17 cellular contexts compared by ENCODE assay signal in the genomic region with DNA sequence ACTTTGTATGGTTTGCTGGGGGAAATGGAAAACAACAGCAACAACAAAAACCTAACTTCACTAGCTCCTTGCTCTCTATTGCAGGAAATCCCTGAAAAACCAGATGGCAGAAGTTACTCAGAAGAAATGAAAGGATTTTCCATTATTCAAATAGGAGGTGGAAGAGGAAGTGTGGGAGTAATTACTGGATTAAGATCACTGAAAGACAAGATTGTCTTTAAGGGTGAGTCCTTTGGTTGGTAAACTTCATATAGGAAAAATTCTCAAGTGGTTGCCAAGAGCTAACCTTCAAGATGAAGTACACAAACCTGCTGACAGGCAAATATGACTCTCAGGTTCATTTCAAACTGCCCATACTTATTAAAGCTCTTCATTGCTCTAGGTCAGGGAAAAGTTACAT.
DNase-seq lines count a peak whose midpoint lies in the region; TF ChIP-seq lines count a peak whose summit lies in the region.
"Had no signal": no experiment of that assay in that cellular context is flagged by ENCODE, and none has a peak within 500 bp of the region (broad histone marks: within the 10 kb centered on the region; RNA-seq: fewer than 3 reads in every experiment).

No MANE protein-coding gene starts in this region.

- peaks cover 17% of the 10 kb centered on the region for H3K4me1 Mint-ChIP-seq in progenitor cell of endocrine pancreas (ENCODE audit: low read depth)

- no peak overlapping the region for H3K4me2 ChIP-seq in GM23248 (ENCODE audit: unreplicated experiment)
- no peak overlapping the region for H3K4me2 ChIP-seq in SU-DHL-6 (ENCODE audit: low read depth, low read length, poor library complexity, severe bottlenecking)

- H3K27me3 ChIP-seq in A673 (replicated peaks; ENCODE audit: insufficient read depth, low read depth, low read length, poor library complexity) (no peaks in the 10 kb centered on the region), GM23248 (replicated peaks; ENCODE audit: insufficient read depth) (no peaks in the 10 kb centered on the region), SU-DHL-6 (ENCODE audit: low read length) (no peaks in the 10 kb centered on the region)
- H3K27me3 ChIP-seq: BE2C had no signal

- no peak overlapping the region for H3K27ac Mint-ChIP-seq in progenitor cell of endocrine pancreas
- H3K27ac Mint-ChIP-seq: CD8-positive, alpha-beta T cell; H9 had no signal

- intact Hi-C loops in A673 (cut with micrococcal nuclease; ENCODE audit: unreplicated experiment) = loop anchor here (5.0 kb wide), 2 partner anchors 112 to 393 kb away; a partner anchor contains a TSS

- no peaks in the 10 kb centered on the region for H4K20me1 ChIP-seq in GM23248 (ENCODE audit: insufficient read depth)
- no peaks in the 10 kb centered on the region for H4K20me1 ChIP-seq in SU-DHL-6 (ENCODE audit: low read depth, low read length)

- no peaks in the 10 kb centered on the region for H3K9me2 ChIP-seq in GM23248 (ENCODE audit: insufficient read depth)
- H3K9me2 ChIP-seq in SU-DHL-6 (replicated peaks; ENCODE audit: insufficient read depth, low read length) = no peaks in the 10 kb centered on the region

- H3K36me3 ChIP-seq in A673 (ENCODE audit: insufficient read depth, low read length, poor library complexity, severe bottlenecking) (no peaks in the 10 kb centered on the region), GM23248 (ENCODE audit: low read depth) (no peaks in the 10 kb centered on the region), SU-DHL-6 (ENCODE audit: low read length) (no peaks in the 10 kb centered on the region)
- H3K36me3 ChIP-seq: BE2C had no signal

- peak; percentile 91 for DNase-seq in A673 (ENCODE audit: low spot score)
- DNase-seq in GM23248 = no peak
- peak; percentile 7 for DNase-seq in fibroblast of pulmonary artery (ENCODE audit: low read depth)
- DNase-seq in NCI-H146 (lab: John Stamatoyannopoulos, UW) = no peak
- DNase-seq in progenitor cell of endocrine pancreas (ENCODE audit: low spot score, unreplicated experiment) = no peak
- no peak for DNase-seq in activated CD4-positive, CD25-positive, alpha-beta regulatory T cell treated with anti-CD3 and anti-CD28 coated beads, Interleukin-2, amount 50 U/mL, for 72 hours
- no peak for DNase-seq in stimulated activated naive CD4-positive, alpha-beta T cell (lab: John Stamatoyannopoulos, UW)
- DNase-seq: BE2C; CD8-positive, alpha-beta T cell; H9; IMR-90; Kasumi-1; NCI-H1417 treated with DMSO at 0.1 percent for 48 hours; NCI-H2029 treated with DMSO at 0.1 percent for 48 hours; NCI-H2227 treated with DMSO at 0.1 percent for 48 hours; SHP77 treated with DMSO at 0.1 percent for 48 hours had no signal

- CTCF ChIA-PET in A673 (lab: Charles Lee) = no interaction called here

- no peaks in the 10 kb centered on the region for H3K27me3 Mint-ChIP-seq in progenitor cell of endocrine pancreas

- H2AFZ ChIP-seq in GM23248 (peak overlapping the region; percentile 33; the same call in 1 of the 2 replicates), SU-DHL-6 (ENCODE audit: low read depth, low read length, severe bottlenecking) (no peak overlapping the region)

- H3K27ac ChIP-seq in A673 (ENCODE audit: low read depth, low read length, poor library complexity, severe bottlenecking) (peak overlapping the region; percentile 58), GM23248 (no peak overlapping the region), SU-DHL-6 (ENCODE audit: low read depth, low read length) (peak overlapping the region; percentile 19; the same call in 1 of the 2 replicates)

- no peaks in the 10 kb centered on the region for H3K36me3 Mint-ChIP-seq in progenitor cell of endocrine pancreas (ENCODE audit: insufficient read depth)
- H3K36me3 Mint-ChIP-seq: CD8-positive, alpha-beta T cell had no signal

- no TSS peak for BruUV-seq in A673 (replicated peaks; lab: Mats Ljungman, UMichigan)

- POLR2A ChIA-PET in A673 (lab: Charles Lee; ENCODE audit: low non-redundant PET) = interaction anchor here (0.7 kb wide), 1 partner anchor 10 kb away, joined by 4 read pairs; no protein-coding TSS in a partner anchor

- H3K9me3 ChIP-seq in A673 (ENCODE audit: low read depth, low read length, poor library complexity, severe bottlenecking) (no peaks in the 10 kb centered on the region), GM23248 (ENCODE audit: low read depth) (no peaks in the 10 kb centered on the region), SU-DHL-6 (ENCODE audit: insufficient read depth, low read length) (no peaks in the 10 kb centered on the region)
- H3K9me3 ChIP-seq: BE2C had no signal

- in situ Hi-C loops in GM23248 (cut with MboI) = no loop called here

- H3F3A ChIP-seq in GM23248 (ENCODE audit: insufficient read depth) (peaks cover 19% of the 10 kb centered on the region), SU-DHL-6 (ENCODE audit: insufficient read depth) (no peaks in the 10 kb centered on the region)

- H3K9ac ChIP-seq in GM23248 (no peak overlapping the region), SU-DHL-6 (ENCODE audit: low read length) (no peak overlapping the region)

- H3K9me3 Mint-ChIP-seq in progenitor cell of endocrine pancreas (ENCODE audit: low read depth) = no peaks in the 10 kb centered on the region
- H3K9me3 Mint-ChIP-seq: CD8-positive, alpha-beta T cell; H9 had no signal

- no peak for TF ChIP-seq CTCF in A673 (conservative IDR thresholded peaks at IDR 0.05; ENCODE audit: low read depth, low read length)
- no peak for TF ChIP-seq CTCF in SU-DHL-6 (IDR thresholded peaks at IDR 0.05; ENCODE audit: insufficient read depth, low read length, poor library complexity, severe bottlenecking)
- TF ChIP-seq CTCF in fibroblast of pulmonary artery (IDR thresholded peaks at IDR 0.05; ENCODE audit: low read length, missing control alignments) = no peak
- TF ChIP-seq CTCF in progenitor cell of endocrine pancreas (IDR thresholded peaks at IDR 0.05; ENCODE audit: unreplicated experiment) = no peak

- no peaks in the 10 kb centered on the region for H3K79me2 ChIP-seq in GM23248 (ENCODE audit: insufficient read depth)
- no peaks in the 10 kb centered on the region for H3K79me2 ChIP-seq in SU-DHL-6 (ENCODE audit: insufficient read depth, low read length)

- no peak overlapping the region for H3K4me3 Mint-ChIP-seq in progenitor cell of endocrine pancreas (ENCODE audit: low read depth)
- H3K4me3 Mint-ChIP-seq: CD8-positive, alpha-beta T cell; H9 had no signal

- peaks cover 59% of the 10 kb centered on the region for H3K4me1 ChIP-seq in A673 (ENCODE audit: insufficient read depth, low read length, poor library complexity, severe bottlenecking)
- H3K4me1 ChIP-seq in GM23248 (ENCODE audit: insufficient read depth) = peaks cover 37% of the 10 kb centered on the region
- H3K4me1 ChIP-seq: BE2C had no signal

- H3K4me3 ChIP-seq in A673 (ENCODE audit: low read depth, low read length, poor library complexity, severe bottlenecking) (no peak overlapping the region), GM23248 (no peak overlapping the region), SU-DHL-6 (ENCODE audit: insufficient read depth, low read length, poor library complexity, severe bottlenecking) (no peak overlapping the region), fibroblast of pulmonary artery (replicated peaks; ENCODE audit: low read depth, low read length) (no peak overlapping the region)

Comparison
In these comparisons a context has a peak if more than half of its experiments do, and no peak if none do; other contexts are left out.
1. DNase-seq: peak in A673 (single experiment) and fibroblast of pulmonary artery (single experiment); none in GM23248 (single experiment), NCI-H146 (single experiment), progenitor cell of endocrine pancreas (single experiment), activated CD4-positive, CD25-positive, alpha-beta regulatory T cell treated with anti-CD3 and anti-CD28 coated beads, Interleukin-2, amount 50 U/mL, for 72 hours (single experiment) and stimulated activated naive CD4-positive, alpha-beta T cell (0 of 6).